8 cellular contexts compared by ENCODE assay signal in genomic region chr11:111378773-111379499, GRCh38. TPM values are rescaled to one million over a fixed set of nuclear protein-coding genes. Genes with fewer than 3 reads are reported as not detected.
DNase-seq lines count a peak whose midpoint lies in the region; ATAC-seq, FAIRE-seq and TF ChIP-seq lines count a peak whose summit lies in the region.

TSS of gene POU2AF1 (minus strand) at chr11:111379275. CDS start at chr11:111379177, 98 bp downstream.

- H2BK20ac ChIP-seq in H1 (ENCODE audit: low read length), result no peak within 1 kb of the TSS

- no peaks in the 10 kb centered on the region for H3K23me2 ChIP-seq in H1 (ENCODE audit: low read depth, low read length)

- H2BK120ac ChIP-seq in H1 (replicated peaks; ENCODE audit: low read depth, low read length), result no peak within 1 kb of the TSS

- TF ChIP-seq POLR2A in H1 (IDR thresholded peaks at IDR 0.05; ENCODE audit: control extremely low read depth in 1 of 2, low read depth in 2 of 2, low read length in 2 of 2), result no peak

- H3K79me2 ChIP-seq in H1 (ENCODE audit: control insufficient read depth in 1 of 2, insufficient read depth in 2 of 2, low read length in 2 of 2), result no peaks in the 10 kb centered on the region

- no peak within 1 kb of the TSS for H3K56ac ChIP-seq in H1 (replicated peaks; ENCODE audit: insufficient read length, low read depth, low read length)

- no peaks in the 10 kb centered on the region for H3K36me3 ChIP-seq in H1 (ENCODE audit: control insufficient read depth in 2 of 4, insufficient read depth in 4 of 4, low read length in 3 of 4)
- no peaks in the 10 kb centered on the region for H3K36me3 ChIP-seq in tibial artery

- TF ChIP-seq CTCF in H1 (IDR thresholded peaks at IDR 0.05; ENCODE audit: control extremely low read depth in 1 of 3, insufficient read depth in 1 of 3, low read depth in 1 of 3, low read length in 3 of 3) (no peak), tibial artery (IDR thresholded peaks at IDR 0.05) (no peak)

- no peak within 1 kb of the TSS for H2AK5ac ChIP-seq in H1 (ENCODE audit: low read depth, low read length)

- H2BK5ac ChIP-seq in H1 (ENCODE audit: low read depth, low read length), result no peak within 1 kb of the TSS

- no peak for TF ChIP-seq RAD21 in H1 (IDR thresholded peaks at IDR 0.05 in 1 of 2, conservative IDR thresholded peaks at IDR 0.05 in 1 of 2; ENCODE audit: low read depth in 2 of 2, low read length in 2 of 2)

- no peak within 1 kb of the TSS for H3K23ac ChIP-seq in H1 (ENCODE audit: insufficient read length)

- WGBS in H1 (ENCODE audit: extremely low coverage in 1 of 2, insufficient coverage in 1 of 2, insufficient read length in 1 of 2, insufficient replicate concordance in 2 of 2, low coverage in 1 of 2, low lambda C conversion rate in 2 of 2, missing lambda C conversion rate in 1 of 2), 2 experiments, result 94% methylated on average over 10 of the region's 30 CpGs; no CpG with 5 or more reads in 1 of the 2 experiments

- CTCF ChIA-PET in H1 (lab: Charles Lee; ENCODE audit: partially characterized antibody), result interaction anchor here (0.7 to 1.5 kb wide), 5 partner anchors 13 to 621 kb away, joined by 3 to 5 read pairs (median 3); no protein-coding TSS in a partner anchor

- no peak for FAIRE-seq in H1 (lab: Jason Lieb, UNC)

- no peak within 1 kb of the TSS for H4K5ac ChIP-seq in H1 (ENCODE audit: insufficient read length, low read depth, low read length)

- H3K27ac ChIP-seq in H1 (ENCODE audit: low read depth, low read length) (no peak within 1 kb of the TSS), tibial artery (no peak within 1 kb of the TSS)

- H3K14ac ChIP-seq in H1 (ENCODE audit: insufficient read length), result no peak within 1 kb of the TSS

- H2AFZ ChIP-seq in H1 (ENCODE audit: low read length), result peak within 1 kb of the TSS; percentile 62; the same call in 1 of the 2 replicates

- no peak within 1 kb of the TSS for H3K4me3 ChIP-seq in H1 (ENCODE audit: extremely low read depth in 1 of 4, insufficient read depth in 2 of 4, low read depth in 3 of 4, low read length in 4 of 4)
- no peak within 1 kb of the TSS for H3K4me3 ChIP-seq in tibial artery

- intact Hi-C loops in tibial artery (cut with DNase I; ENCODE audit: low total_unique reads), result no loop called here

- H3K4me1 ChIP-seq in H1 (replicated peaks in 1 of 4; ENCODE audit: control insufficient read depth in 3 of 4, insufficient read depth in 4 of 4, low read length in 3 of 4) (no peaks in the 10 kb centered on the region), tibial artery (peaks cover 0 to 6% (median 2%) of the 10 kb centered on the region in 4 donors)

- H3K9me3 ChIP-seq in H1 (ENCODE audit: insufficient read depth in 2 of 2, low read depth in 1 of 2, low read length in 1 of 2) (no peaks in the 10 kb centered on the region), tibial artery (no peaks in the 10 kb centered on the region)

- no peaks in the 10 kb centered on the region for H4K20me1 ChIP-seq in H1 (replicated peaks in 1 of 2; ENCODE audit: control insufficient read depth in 1 of 2, insufficient read depth in 2 of 2, low read length in 2 of 2)

- H3K9ac ChIP-seq in H1 (replicated peaks in 1 of 4; ENCODE audit: extremely low read depth in 1 of 4, low read depth in 3 of 4, low read length in 3 of 4), result no peak within 1 kb of the TSS

- H2BK15ac ChIP-seq in H1 (ENCODE audit: low read length), result no peak within 1 kb of the TSS

- POLR2A ChIA-PET in H1 (lab: Charles Lee; ENCODE audit: partially characterized antibody), result interaction anchor here (1.0 kb wide), 1 partner anchor 9 kb away, joined by 3 read pairs; no protein-coding TSS in a partner anchor

- H3K4ac ChIP-seq in H1 (replicated peaks; ENCODE audit: insufficient read length, low read depth, low read length), result no peak within 1 kb of the TSS

- DNase-seq in activated CD4-positive, alpha-beta T cell treated with anti-CD3 and anti-CD28 coated beads for 48 hours, result peak; percentile 86
- no peak for DNase-seq in H1 (ENCODE audit: low read depth in 1 of 2, low spot score in 2 of 2)
- peak; percentile 85 for DNase-seq in stimulated activated CD4-positive, alpha-beta T cell treated with anti-CD3 and anti-CD28 coated beads, Interleukin-4, amount 100 ng/mL, for 24 hours
- DNase-seq in midbrain (lab: John Stamatoyannopoulos, UW), result no peak
- no peak for DNase-seq in NCI-H2196 (lab: John Stamatoyannopoulos, UW; ENCODE audit: unreplicated experiment)
- no peak for DNase-seq in tibial artery

- H4K8ac ChIP-seq in H1 (ENCODE audit: extremely low read depth, insufficient read depth, low read length), result no peak within 1 kb of the TSS; the same call in 1 of the 2 replicates

- ATAC-seq in GM18909 (IDR thresholded peaks at IDR 0.05; ENCODE audit: poor library complexity, unreplicated experiment) (peak; percentile 79), HG03064 (IDR thresholded peaks at IDR 0.05; ENCODE audit: low read depth, unreplicated experiment) (peak; percentile 68)

- H3K79me1 ChIP-seq in H1 (ENCODE audit: low read depth, low read length), result no peaks in the 10 kb centered on the region

- peak within 1 kb of the TSS; percentile 48; the same call in 1 of the 2 replicates for H3K18ac ChIP-seq in H1 (ENCODE audit: extremely low read depth, low read length)

- H3K27me3 ChIP-seq in H1 (replicated peaks in 1 of 4; ENCODE audit: control insufficient read depth in 3 of 4, extremely low read depth in 1 of 4, insufficient read depth in 3 of 4, low read length in 3 of 4) (no peaks in the 10 kb centered on the region), tibial artery (peaks cover 0 to 9% of the 10 kb centered on the region in 2 donors)

- H3K4me2 ChIP-seq in H1 (ENCODE audit: insufficient read depth in 1 of 2, low read depth in 2 of 2, low read length in 2 of 2), result no peak within 1 kb of the TSS

- H4K91ac ChIP-seq in H1 (replicated peaks; ENCODE audit: insufficient read length, low read length), result no peak within 1 kb of the TSS

- TF ChIP-seq EP300 in H1 (IDR thresholded peaks at IDR 0.05; ENCODE audit: borderline replicate concordance in 1 of 2, low read depth in 2 of 2, low read length in 2 of 2), result no peak

- no peak within 1 kb of the TSS for H2BK12ac ChIP-seq in H1 (ENCODE audit: low read depth, low read length)

TF ChIP-seq in H1, 55 proteins besides CTCF, POLR2A, EP300 and RAD21:
- TF ChIP-seq RBBP5 (IDR thresholded peaks at IDR 0.05; ENCODE audit: borderline replicate concordance, low read depth, low read length) (no peak), HDAC6 (IDR thresholded peaks at IDR 0.05; ENCODE audit: low read depth, low read length) (no peak), RNF2 (IDR thresholded peaks at IDR 0.05; ENCODE audit: borderline replicate concordance, low read depth, low read length, missing control alignments, poor library complexity, severe bottlenecking) (no peak), ASH2L (IDR thresholded peaks at IDR 0.05; ENCODE audit: low read length) (no peak), JUND (IDR thresholded peaks at IDR 0.05; ENCODE audit: low read length) (no peak), RFX5 (IDR thresholded peaks at IDR 0.05; ENCODE audit: borderline replicate concordance, low read depth, low read length) (no peak), CTBP2 (IDR thresholded peaks at IDR 0.05; ENCODE audit: borderline replicate concordance, insufficient read depth, insufficient read length, low read length) (no peak), SUZ12 (IDR thresholded peaks at IDR 0.05; ENCODE audit: low read length) (no peak), SP1 (IDR thresholded peaks at IDR 0.05; ENCODE audit: low read depth, low read length) (no peak), TCF12 (IDR thresholded peaks at IDR 0.05; ENCODE audit: low read depth, low read length) (no peak), SRF (IDR thresholded peaks at IDR 0.05; ENCODE audit: low read depth, low read length) (no peak), HDAC2 (IDR thresholded peaks at IDR 0.05; ENCODE audit: borderline replicate concordance in 1 of 2, low read depth in 2 of 2, low read length in 2 of 2) (no peak), EGR1 (IDR thresholded peaks at IDR 0.05; ENCODE audit: borderline replicate concordance, low read depth, low read length) (no peak), POU5F1 (IDR thresholded peaks at IDR 0.05; ENCODE audit: low read depth, low read length) (no peak), MAX (IDR thresholded peaks at IDR 0.05) (no peak), TAF7 (optimal IDR thresholded peaks at IDR 0.05; ENCODE audit: borderline replicate concordance, low read depth, low read length) (no peak), CEBPB (IDR thresholded peaks at IDR 0.05; ENCODE audit: low read depth, low read length) (no peak)

RNA-seq across cellular contexts. Expression of gene POU2AF1, which starts in this region (rescaled TPM):
- total RNA-seq in H1 (2021; fragmentation: NEBNext Ultra II Directional; extraction: Animal tissue kit (Norgen Biotek cat#: 25700)), result not detected in 2 replicates
- polyA plus RNA-seq in H1 (2011; rRNA removed), result not detected in 2 replicates
- not detected for polyA plus RNA-seq in H1 (2011; cell fraction: cytosol; rRNA removed)
- not detected for polyA plus RNA-seq in H1 (2011; cell fraction: nucleus; rRNA removed)
- not detected in 4 replicates for polyA plus RNA-seq in H1 (2012, experiment 1 of 2)
- polyA plus RNA-seq in H1 (2012, experiment 2 of 2), result not detected
- polyA plus RNA-seq in H1 (2013, experiment 1 of 2), result not detected
- polyA plus RNA-seq in H1 (2013, experiment 2 of 2), result not detected
- not detected in 2 replicates for polyA minus RNA-seq in H1 (2011; rRNA and poly(A)+ RNA removed)
- polyA minus RNA-seq in H1 (2011; cell fraction: cytosol; rRNA and poly(A)+ RNA removed), result not detected
- polyA minus RNA-seq in H1 (2011; cell fraction: nucleus; rRNA and poly(A)+ RNA removed), result not detected

Comparison
In these comparisons a context has a peak if more than half of its experiments do, and no peak if none do; other contexts are left out.
1. DNase-seq: peak in activated CD4-positive, alpha-beta T cell treated with anti-CD3 and anti-CD28 coated beads for 48 hours (single experiment) and stimulated activated CD4-positive, alpha-beta T cell treated with anti-CD3 and anti-CD28 coated beads, Interleukin-4, amount 100 ng/mL, for 24 hours (single experiment); none in H1 (0 of 2), midbrain (single experiment), NCI-H2196 (single experiment) and tibial artery (0 of 2).